2 cellular contexts compared by ENCODE assay signal in the genomic region with DNA sequence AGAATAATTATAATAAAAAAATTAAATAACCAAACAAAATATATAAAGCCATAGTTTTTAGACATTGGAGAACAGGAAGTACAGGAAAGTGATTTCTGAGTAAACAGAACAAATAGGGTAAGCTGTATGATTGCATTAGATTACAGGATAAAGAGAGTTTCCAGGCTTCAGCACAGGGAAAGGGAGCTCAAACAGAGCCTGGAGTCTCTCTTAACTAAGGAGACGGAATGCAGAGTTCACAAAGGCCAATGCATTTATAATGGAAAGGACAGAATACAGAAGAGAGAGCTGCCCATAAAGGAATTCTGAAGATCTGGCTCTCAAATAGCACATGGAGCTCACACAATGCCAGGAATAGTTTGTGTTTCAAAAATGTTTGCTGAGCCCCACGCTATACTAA.
TF ChIP-seq lines count a peak whose summit lies in the region.

No MANE protein-coding gene starts in this region.

TF ChIP-seq in GM23338, 12 proteins besides CTCF, POLR2A, EP300 and RAD21 (continues in another document):
- TF ChIP-seq NANOG (IDR thresholded peaks at IDR 0.05; ENCODE audit: borderline replicate concordance): no peak
- TF ChIP-seq STAT1 (IDR thresholded peaks at IDR 0.05; ENCODE audit: unreplicated experiment): no peak
- TF ChIP-seq POLR2AphosphoS5 (IDR thresholded peaks at IDR 0.05; ENCODE audit: low read depth): no peak
- TF ChIP-seq ZNF331 (CRISPR knock-in tag; IDR thresholded peaks at IDR 0.05; ENCODE audit: low read depth): no peak
- no peak for TF ChIP-seq JUNB (IDR thresholded peaks at IDR 0.05; ENCODE audit: unreplicated experiment)
- TF ChIP-seq, protein P1, sequence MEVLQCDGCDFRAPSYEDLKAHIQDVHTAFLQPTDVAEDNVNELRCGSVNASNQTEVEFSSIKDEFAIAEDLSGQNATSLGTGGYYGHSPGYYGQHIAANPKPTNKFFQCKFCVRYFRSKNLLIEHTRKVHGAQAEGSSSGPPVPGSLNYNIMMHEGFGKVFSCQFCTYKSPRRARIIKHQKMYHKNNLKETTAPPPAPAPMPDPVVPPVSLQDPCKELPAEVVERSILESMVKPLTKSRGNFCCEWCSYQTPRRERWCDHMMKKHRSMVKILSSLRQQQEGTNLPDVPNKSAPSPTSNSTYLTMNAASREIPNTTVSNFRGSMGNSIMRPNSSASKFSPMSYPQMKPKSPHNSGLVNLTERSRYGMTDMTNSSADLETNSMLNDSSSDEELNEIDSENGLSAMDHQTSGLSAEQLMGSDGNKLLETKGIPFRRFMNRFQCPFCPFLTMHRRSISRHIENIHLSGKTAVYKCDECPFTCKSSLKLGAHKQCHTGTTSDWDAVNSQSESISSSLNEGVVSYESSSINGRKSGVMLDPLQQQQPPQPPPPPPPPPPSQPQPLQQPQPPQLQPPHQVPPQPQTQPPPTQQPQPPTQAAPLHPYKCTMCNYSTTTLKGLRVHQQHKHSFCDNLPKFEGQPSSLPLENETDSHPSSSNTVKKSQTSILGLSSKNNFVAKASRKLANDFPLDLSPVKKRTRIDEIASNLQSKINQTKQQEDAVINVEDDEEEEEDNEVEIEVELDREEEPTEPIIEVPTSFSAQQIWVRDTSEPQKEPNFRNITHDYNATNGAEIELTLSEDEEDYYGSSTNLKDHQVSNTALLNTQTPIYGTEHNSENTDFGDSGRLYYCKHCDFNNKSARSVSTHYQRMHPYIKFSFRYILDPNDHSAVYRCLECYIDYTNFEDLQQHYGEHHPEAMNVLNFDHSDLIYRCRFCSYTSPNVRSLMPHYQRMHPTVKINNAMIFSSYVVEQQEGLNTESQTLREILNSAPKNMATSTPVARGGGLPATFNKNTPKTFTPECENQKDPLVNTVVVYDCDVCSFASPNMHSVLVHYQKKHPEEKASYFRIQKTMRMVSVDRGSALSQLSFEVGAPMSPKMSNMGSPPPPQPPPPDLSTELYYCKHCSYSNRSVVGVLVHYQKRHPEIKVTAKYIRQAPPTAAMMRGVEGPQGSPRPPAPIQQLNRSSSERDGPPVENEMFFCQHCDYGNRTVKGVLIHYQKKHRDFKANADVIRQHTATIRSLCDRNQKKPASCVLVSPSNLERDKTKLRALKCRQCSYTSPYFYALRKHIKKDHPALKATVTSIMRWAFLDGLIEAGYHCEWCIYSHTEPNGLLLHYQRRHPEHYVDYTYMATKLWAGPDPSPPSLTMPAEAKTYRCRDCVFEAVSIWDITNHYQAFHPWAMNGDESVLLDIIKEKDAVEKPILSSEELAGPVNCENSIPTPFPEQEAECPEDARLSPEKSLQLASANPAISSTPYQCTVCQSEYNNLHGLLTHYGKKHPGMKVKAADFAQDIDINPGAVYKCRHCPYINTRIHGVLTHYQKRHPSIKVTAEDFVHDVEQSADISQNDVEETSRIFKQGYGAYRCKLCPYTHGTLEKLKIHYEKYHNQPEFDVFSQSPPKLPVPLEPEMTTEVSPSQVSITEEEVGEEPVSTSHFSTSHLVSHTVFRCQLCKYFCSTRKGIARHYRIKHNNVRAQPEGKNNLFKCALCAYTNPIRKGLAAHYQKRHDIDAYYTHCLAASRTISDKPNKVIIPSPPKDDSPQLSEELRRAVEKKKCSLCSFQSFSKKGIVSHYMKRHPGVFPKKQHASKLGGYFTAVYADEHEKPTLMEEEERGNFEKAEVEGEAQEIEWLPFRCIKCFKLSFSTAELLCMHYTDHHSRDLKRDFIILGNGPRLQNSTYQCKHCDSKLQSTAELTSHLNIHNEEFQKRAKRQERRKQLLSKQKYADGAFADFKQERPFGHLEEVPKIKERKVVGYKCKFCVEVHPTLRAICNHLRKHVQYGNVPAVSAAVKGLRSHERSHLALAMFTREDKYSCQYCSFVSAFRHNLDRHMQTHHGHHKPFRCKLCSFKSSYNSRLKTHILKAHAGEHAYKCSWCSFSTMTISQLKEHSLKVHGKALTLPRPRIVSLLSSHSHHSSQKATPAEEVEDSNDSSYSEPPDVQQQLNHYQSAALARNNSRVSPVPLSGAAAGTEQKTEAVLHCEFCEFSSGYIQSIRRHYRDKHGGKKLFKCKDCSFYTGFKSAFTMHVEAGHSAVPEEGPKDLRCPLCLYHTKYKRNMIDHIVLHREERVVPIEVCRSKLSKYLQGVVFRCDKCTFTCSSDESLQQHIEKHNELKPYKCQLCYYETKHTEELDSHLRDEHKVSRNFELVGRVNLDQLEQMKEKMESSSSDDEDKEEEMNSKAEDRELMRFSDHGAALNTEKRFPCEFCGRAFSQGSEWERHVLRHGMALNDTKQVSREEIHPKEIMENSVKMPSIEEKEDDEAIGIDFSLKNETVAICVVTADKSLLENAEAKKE (CRISPR knock-in tag; IDR thresholded peaks at IDR 0.05): no peak
- TF ChIP-seq, protein P2, sequence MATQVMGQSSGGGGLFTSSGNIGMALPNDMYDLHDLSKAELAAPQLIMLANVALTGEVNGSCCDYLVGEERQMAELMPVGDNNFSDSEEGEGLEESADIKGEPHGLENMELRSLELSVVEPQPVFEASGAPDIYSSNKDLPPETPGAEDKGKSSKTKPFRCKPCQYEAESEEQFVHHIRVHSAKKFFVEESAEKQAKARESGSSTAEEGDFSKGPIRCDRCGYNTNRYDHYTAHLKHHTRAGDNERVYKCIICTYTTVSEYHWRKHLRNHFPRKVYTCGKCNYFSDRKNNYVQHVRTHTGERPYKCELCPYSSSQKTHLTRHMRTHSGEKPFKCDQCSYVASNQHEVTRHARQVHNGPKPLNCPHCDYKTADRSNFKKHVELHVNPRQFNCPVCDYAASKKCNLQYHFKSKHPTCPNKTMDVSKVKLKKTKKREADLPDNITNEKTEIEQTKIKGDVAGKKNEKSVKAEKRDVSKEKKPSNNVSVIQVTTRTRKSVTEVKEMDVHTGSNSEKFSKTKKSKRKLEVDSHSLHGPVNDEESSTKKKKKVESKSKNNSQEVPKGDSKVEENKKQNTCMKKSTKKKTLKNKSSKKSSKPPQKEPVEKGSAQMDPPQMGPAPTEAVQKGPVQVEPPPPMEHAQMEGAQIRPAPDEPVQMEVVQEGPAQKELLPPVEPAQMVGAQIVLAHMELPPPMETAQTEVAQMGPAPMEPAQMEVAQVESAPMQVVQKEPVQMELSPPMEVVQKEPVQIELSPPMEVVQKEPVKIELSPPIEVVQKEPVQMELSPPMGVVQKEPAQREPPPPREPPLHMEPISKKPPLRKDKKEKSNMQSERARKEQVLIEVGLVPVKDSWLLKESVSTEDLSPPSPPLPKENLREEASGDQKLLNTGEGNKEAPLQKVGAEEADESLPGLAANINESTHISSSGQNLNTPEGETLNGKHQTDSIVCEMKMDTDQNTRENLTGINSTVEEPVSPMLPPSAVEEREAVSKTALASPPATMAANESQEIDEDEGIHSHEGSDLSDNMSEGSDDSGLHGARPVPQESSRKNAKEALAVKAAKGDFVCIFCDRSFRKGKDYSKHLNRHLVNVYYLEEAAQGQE (IDR thresholded peaks at IDR 0.05; ENCODE audit: unreplicated experiment): no peak
- TF ChIP-seq, protein P3, sequence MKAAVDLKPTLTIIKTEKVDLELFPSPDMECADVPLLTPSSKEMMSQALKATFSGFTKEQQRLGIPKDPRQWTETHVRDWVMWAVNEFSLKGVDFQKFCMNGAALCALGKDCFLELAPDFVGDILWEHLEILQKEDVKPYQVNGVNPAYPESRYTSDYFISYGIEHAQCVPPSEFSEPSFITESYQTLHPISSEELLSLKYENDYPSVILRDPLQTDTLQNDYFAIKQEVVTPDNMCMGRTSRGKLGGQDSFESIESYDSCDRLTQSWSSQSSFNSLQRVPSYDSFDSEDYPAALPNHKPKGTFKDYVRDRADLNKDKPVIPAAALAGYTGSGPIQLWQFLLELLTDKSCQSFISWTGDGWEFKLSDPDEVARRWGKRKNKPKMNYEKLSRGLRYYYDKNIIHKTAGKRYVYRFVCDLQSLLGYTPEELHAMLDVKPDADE (IDR thresholded peaks at IDR 0.05): no peak
- no peak for TF ChIP-seq EZH2 (IDR thresholded peaks at IDR 0.05; ENCODE audit: low read depth, unreplicated experiment)
- no peak for TF ChIP-seq CREB1 (CRISPR knock-in tag; IDR thresholded peaks at IDR 0.05; ENCODE audit: low read depth)

TF ChIP-seq in H1, 55 proteins besides CTCF, POLR2A, EP300 and RAD21 (continues in another document):
- TF ChIP-seq BRCA1 (IDR thresholded peaks at IDR 0.05; ENCODE audit: low read depth, low read length) (no peak), EZH2 (IDR thresholded peaks at IDR 0.05; ENCODE audit: low read depth, low read length, severe bottlenecking) (no peak), RNF2 (IDR thresholded peaks at IDR 0.05; ENCODE audit: borderline replicate concordance, low read depth, low read length, missing control alignments, poor library complexity, severe bottlenecking) (no peak), TAF1 (IDR thresholded peaks at IDR 0.05; ENCODE audit: low read depth, low read length) (no peak), SUZ12 (IDR thresholded peaks at IDR 0.05; ENCODE audit: low read length) (no peak), GTF2F1 (IDR thresholded peaks at IDR 0.05; ENCODE audit: borderline replicate concordance, low read depth, low read length) (no peak), RXRA (IDR thresholded peaks at IDR 0.05; ENCODE audit: insufficient read depth, low read depth, low read length) (no peak), CBX5 (IDR thresholded peaks at IDR 0.05; ENCODE audit: low read depth, low read length) (no peak), POU5F1 (IDR thresholded peaks at IDR 0.05; ENCODE audit: low read depth, low read length) (no peak), BCL11A (IDR thresholded peaks at IDR 0.05; ENCODE audit: low read depth in 2 of 2, low read length in 2 of 2) (no peak), SP4 (IDR thresholded peaks at IDR 0.05; ENCODE audit: low read length) (no peak)
- TF ChIP-seq, protein P4, sequence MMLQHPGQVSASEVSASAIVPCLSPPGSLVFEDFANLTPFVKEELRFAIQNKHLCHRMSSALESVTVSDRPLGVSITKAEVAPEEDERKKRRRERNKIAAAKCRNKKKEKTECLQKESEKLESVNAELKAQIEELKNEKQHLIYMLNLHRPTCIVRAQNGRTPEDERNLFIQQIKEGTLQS (IDR thresholded peaks at IDR 0.05; ENCODE audit: insufficient read depth, low read depth, low read length): no peak
- TF ChIP-seq, protein P5, sequence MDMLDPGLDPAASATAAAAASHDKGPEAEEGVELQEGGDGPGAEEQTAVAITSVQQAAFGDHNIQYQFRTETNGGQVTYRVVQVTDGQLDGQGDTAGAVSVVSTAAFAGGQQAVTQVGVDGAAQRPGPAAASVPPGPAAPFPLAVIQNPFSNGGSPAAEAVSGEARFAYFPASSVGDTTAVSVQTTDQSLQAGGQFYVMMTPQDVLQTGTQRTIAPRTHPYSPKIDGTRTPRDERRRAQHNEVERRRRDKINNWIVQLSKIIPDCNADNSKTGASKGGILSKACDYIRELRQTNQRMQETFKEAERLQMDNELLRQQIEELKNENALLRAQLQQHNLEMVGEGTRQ (IDR thresholded peaks at IDR 0.05; ENCODE audit: low read length): no peak
- TF ChIP-seq, protein P6, sequence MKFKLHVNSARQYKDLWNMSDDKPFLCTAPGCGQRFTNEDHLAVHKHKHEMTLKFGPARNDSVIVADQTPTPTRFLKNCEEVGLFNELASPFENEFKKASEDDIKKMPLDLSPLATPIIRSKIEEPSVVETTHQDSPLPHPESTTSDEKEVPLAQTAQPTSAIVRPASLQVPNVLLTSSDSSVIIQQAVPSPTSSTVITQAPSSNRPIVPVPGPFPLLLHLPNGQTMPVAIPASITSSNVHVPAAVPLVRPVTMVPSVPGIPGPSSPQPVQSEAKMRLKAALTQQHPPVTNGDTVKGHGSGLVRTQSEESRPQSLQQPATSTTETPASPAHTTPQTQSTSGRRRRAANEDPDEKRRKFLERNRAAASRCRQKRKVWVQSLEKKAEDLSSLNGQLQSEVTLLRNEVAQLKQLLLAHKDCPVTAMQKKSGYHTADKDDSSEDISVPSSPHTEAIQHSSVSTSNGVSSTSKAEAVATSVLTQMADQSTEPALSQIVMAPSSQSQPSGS (IDR thresholded peaks at IDR 0.05; ENCODE audit: low read length): no peak
